ENCODE assay signal across 25 cellular contexts in genomic region chr2:130345091-130345490, GRCh38. TPM values are rescaled to one million over a fixed set of nuclear protein-coding genes. Genes with fewer than 3 reads are reported as not detected.
DNase-seq lines count a peak whose midpoint lies in the region; ATAC-seq and TF ChIP-seq lines count a peak whose summit lies in the region.
"Had no signal": no experiment of that assay in that cellular context is flagged by ENCODE, and none has a peak within 500 bp of the region (broad histone marks: within the 10 kb centered on the region; RNA-seq: fewer than 3 reads in every experiment).

No MANE protein-coding gene starts in this region.

- POLR2A ChIA-PET in IMR-90 (lab: Charles Lee; ENCODE audit: unreplicated experiment) = no interaction called here

- H3K9me3 Mint-ChIP-seq in activated T-cell treated with anti-CD3 and anti-CD28 coated beads, Interleukin-2, amount 50 U/mL, for 24 hours = no peaks in the 10 kb centered on the region
- no peaks in the 10 kb centered on the region for H3K9me3 Mint-ChIP-seq in activated naive CD8-positive, alpha-beta T cell treated with anti-CD3 and anti-CD28 coated beads for 36 hours
- H3K9me3 Mint-ChIP-seq in neural progenitor cell = no peaks in the 10 kb centered on the region
- H3K9me3 Mint-ChIP-seq: endodermal cell had no signal

- 86% methylated on average over 4 of the region's 13 CpGs; no CpG with 5 or more reads in 1 of the 2 experiments for WGBS in IMR-90 (ENCODE audit: extremely low coverage in 2 of 2, insufficient read length in 1 of 2), 2 experiments

- H3K27ac ChIP-seq in IMR-90 (ENCODE audit: insufficient read depth, low read length) (no peak overlapping the region), neural progenitor cell (no peak overlapping the region)
- H3K27ac ChIP-seq: adrenal gland, BLaER1, coronary artery, gastroesophageal sphincter, GM23248, pancreas, upper lobe of left lung had no signal

- H3F3A ChIP-seq in neural progenitor cell (ENCODE audit: low read depth) = peaks cover 4% of the 10 kb centered on the region

- in situ Hi-C loops in IMR-90 (cut with MboI; ENCODE audit: low sequenced_read_pairs) = no loop called here

- peaks cover 2% of the 10 kb centered on the region; the same call in 1 of the 2 replicates for H3K9me1 ChIP-seq in IMR-90 (ENCODE audit: insufficient read depth, low read length)

- H3K4me1 Mint-ChIP-seq in activated T-cell treated with anti-CD3 and anti-CD28 coated beads, Interleukin-2, amount 50 U/mL, for 24 hours (ENCODE audit: low read depth) = peaks cover 68% of the 10 kb centered on the region
- H3K4me1 Mint-ChIP-seq in activated naive CD8-positive, alpha-beta T cell treated with anti-CD3 and anti-CD28 coated beads for 36 hours = peaks cover 44% of the 10 kb centered on the region
- H3K4me1 Mint-ChIP-seq in neural progenitor cell = peaks cover 16% of the 10 kb centered on the region

- peaks cover 18 to 32% of the 10 kb centered on the region in 2 experiments for H3K79me1 ChIP-seq in IMR-90 (ENCODE audit: low read depth in 1 of 2, low read length in 2 of 2)

- peak overlapping the region; percentile 5 for H2AK9ac ChIP-seq in IMR-90 (replicated peaks; ENCODE audit: low read depth, low read length, poor library complexity)

- H3K9me3 ChIP-seq in IMR-90 (ENCODE audit: control insufficient read depth, insufficient read depth, low read length) = no peaks in the 10 kb centered on the region
- H3K9me3 ChIP-seq in neural progenitor cell (ENCODE audit: low read depth) = no peaks in the 10 kb centered on the region
- H3K9me3 ChIP-seq: adrenal gland, BLaER1, gastroesophageal sphincter, pancreas, upper lobe of left lung had no signal

- H4K5ac ChIP-seq in IMR-90 (ENCODE audit: low read depth, low read length) = no peak overlapping the region

- H2AFZ ChIP-seq in IMR-90 (replicated peaks; ENCODE audit: low read length, poor library complexity) (no peak overlapping the region), neural progenitor cell (replicated peaks) (no peak overlapping the region)
- H2AFZ ChIP-seq: GM23248 had no signal

- no peak for DNase-seq in activated T-cell treated with anti-CD3 and anti-CD28 coated beads, Interleukin-2, amount 50 U/mL, for 24 hours
- no peak for DNase-seq in activated T-cell treated with anti-CD3 and anti-CD28 coated beads, Interleukin-2, amount 50 U/mL, for 48 hours
- DNase-seq in IMR-90 = no peak
- no peak for DNase-seq in activated naive CD8-positive, alpha-beta T cell treated with anti-CD3 and anti-CD28 coated beads for 36 hours
- no peak for DNase-seq in neural progenitor cell (ENCODE audit: low spot score)
- no peak for DNase-seq in CD1c-positive myeloid dendritic cell (ENCODE audit: extremely low spot score)
- DNase-seq in SKM-1 (lab: John Stamatoyannopoulos, UW; ENCODE audit: unreplicated experiment) = no peak
- DNase-seq: activated CD4-positive, alpha-beta T cell treated with anti-CD3 and anti-CD28 coated beads, Interleukin-2, amount 50 U/mL, for 4 hours; endodermal cell; GM23248; kidney; NCI-H1092 treated with DMSO at 0.1 percent for 48 hours; NCI-H1930; NCI-H748 treated with DMSO at 0.1 percent for 48 hours; pancreas; stimulated activated CD4-positive, alpha-beta T cell treated with anti-CD3 and anti-CD28 coated beads, Interleukin-12 subunit alpha, Interleukin-12 subunit beta, amount 100 ng/mL, for 4 hours; stimulated activated CD4-positive, alpha-beta T cell treated with anti-CD3 and anti-CD28 coated beads, Interleukin-4, amount 100 ng/mL, for 4 hours had no signal

- no peak overlapping the region for H3K4me3 ChIP-seq in IMR-90 (ENCODE audit: insufficient read depth, low read depth, low read length)
- H3K4me3 ChIP-seq in neural progenitor cell = no peak overlapping the region
- H3K4me3 ChIP-seq: adrenal gland, coronary artery, gastroesophageal sphincter, GM23248, lung, pancreas, upper lobe of left lung had no signal

- TF ChIP-seq POLR2A in IMR-90 (IDR thresholded peaks at IDR 0.05; ENCODE audit: low read depth, low read length) = no peak

- no peaks in the 10 kb centered on the region for H3K27me3 ChIP-seq in IMR-90 (ENCODE audit: control insufficient read depth, insufficient read depth, low read length)
- H3K27me3 ChIP-seq in neural progenitor cell = no peaks in the 10 kb centered on the region
- H3K27me3 ChIP-seq: adrenal gland, BLaER1, gastroesophageal sphincter, pancreas, upper lobe of left lung had no signal

- H4K20me1 ChIP-seq in IMR-90 (ENCODE audit: insufficient read depth, low read length) (no peaks in the 10 kb centered on the region), neural progenitor cell (ENCODE audit: low read depth) (peaks cover 14% of the 10 kb centered on the region)

- H2BK5ac ChIP-seq in IMR-90 (ENCODE audit: low read depth, low read length, poor library complexity, severe bottlenecking) = no peak overlapping the region

- BruUV-seq in IMR-90 (replicated peaks; lab: Mats Ljungman, UMichigan) = no TSS peak

- no peak overlapping the region for H3K14ac ChIP-seq in IMR-90 (replicated peaks; ENCODE audit: low read depth, low read length)

- TF ChIP-seq CTCF in IMR-90 (conservative IDR thresholded peaks at IDR 0.05; ENCODE audit: low read depth, low read length) (no peak), neural progenitor cell (IDR thresholded peaks at IDR 0.05) (no peak)

- peaks cover 15% of the 10 kb centered on the region for H3K79me2 ChIP-seq in neural progenitor cell (ENCODE audit: low read depth)

- TF ChIP-seq RAD21 in IMR-90 (IDR thresholded peaks at IDR 0.05; ENCODE audit: low read length) = no peak

- no peak overlapping the region for H3K56ac ChIP-seq in IMR-90 (ENCODE audit: extremely low read depth, insufficient read depth, low read length)

- H3K36me3 ChIP-seq in IMR-90 (ENCODE audit: control insufficient read depth, insufficient read depth, low read length) = peaks cover 34% of the 10 kb centered on the region
- peaks cover 3% of the 10 kb centered on the region for H3K36me3 ChIP-seq in neural progenitor cell

- no peak overlapping the region for H2BK15ac ChIP-seq in IMR-90 (ENCODE audit: low read depth, low read length)

- H3K4me1 ChIP-seq in IMR-90 (ENCODE audit: control insufficient read depth, insufficient read depth, low read length) (peaks cover 2% of the 10 kb centered on the region; the same call in 1 of the 2 replicates), neural progenitor cell (peaks cover 11% of the 10 kb centered on the region)

- H3K4ac ChIP-seq in IMR-90 (ENCODE audit: low read depth, low read length) = no peak overlapping the region

- H3K27ac Mint-ChIP-seq in activated T-cell treated with anti-CD3 and anti-CD28 coated beads, Interleukin-2, amount 50 U/mL, for 24 hours = peak overlapping the region; percentile 99
- H3K27ac Mint-ChIP-seq in activated naive CD8-positive, alpha-beta T cell treated with anti-CD3 and anti-CD28 coated beads for 36 hours = no peak overlapping the region
- no peak overlapping the region for H3K27ac Mint-ChIP-seq in neural progenitor cell
- H3K27ac Mint-ChIP-seq: endodermal cell had no signal

- H4K91ac ChIP-seq in IMR-90 (ENCODE audit: insufficient read depth, low read depth, low read length) = no peak overlapping the region

- no peak overlapping the region for H2AK5ac ChIP-seq in IMR-90 (ENCODE audit: low read depth, low read length)

- H3K36me3 Mint-ChIP-seq in activated T-cell treated with anti-CD3 and anti-CD28 coated beads, Interleukin-2, amount 50 U/mL, for 24 hours (ENCODE audit: low read depth) = peaks cover 90% of the 10 kb centered on the region
- peaks cover 58% of the 10 kb centered on the region for H3K36me3 Mint-ChIP-seq in activated naive CD8-positive, alpha-beta T cell treated with anti-CD3 and anti-CD28 coated beads for 36 hours
- peaks cover 33% of the 10 kb centered on the region for H3K36me3 Mint-ChIP-seq in neural progenitor cell

- no peak overlapping the region for H2BK120ac ChIP-seq in IMR-90 (ENCODE audit: low read depth, low read length)

- ATAC-seq in IMR-90 (ENCODE audit: low read depth) (no peak), HG02763 (IDR thresholded peaks at IDR 0.05; ENCODE audit: unreplicated experiment) (no peak)
- ATAC-seq: gastroesophageal sphincter, pancreas, right cardiac atrium had no signal

- dilution Hi-C loops in IMR-90 (cut with HindIII; ENCODE audit: low sequenced_read_pairs, unreplicated experiment) = no loop called here

- no peak overlapping the region for H2BK20ac ChIP-seq in IMR-90 (ENCODE audit: low read depth, low read length)

- intact Hi-C loops in IMR-90 (cut with micrococcal nuclease) = no loop called here

- peak overlapping the region; percentile 100 for H3K4me3 Mint-ChIP-seq in activated T-cell treated with anti-CD3 and anti-CD28 coated beads, Interleukin-2, amount 50 U/mL, for 24 hours
- H3K4me3 Mint-ChIP-seq in activated naive CD8-positive, alpha-beta T cell treated with anti-CD3 and anti-CD28 coated beads for 36 hours = peak overlapping the region; percentile 100
- H3K4me3 Mint-ChIP-seq in neural progenitor cell = peak overlapping the region; percentile 100

- H3K27me3 Mint-ChIP-seq in activated T-cell treated with anti-CD3 and anti-CD28 coated beads, Interleukin-2, amount 50 U/mL, for 24 hours = no peaks in the 10 kb centered on the region
- H3K27me3 Mint-ChIP-seq in activated naive CD8-positive, alpha-beta T cell treated with anti-CD3 and anti-CD28 coated beads for 36 hours = no peaks in the 10 kb centered on the region
- peaks cover 11% of the 10 kb centered on the region for H3K27me3 Mint-ChIP-seq in neural progenitor cell (ENCODE audit: insufficient read depth, low read depth)

- CTCF ChIA-PET in IMR-90 (lab: Yijun Ruan, JAX) = no interaction called here

- H3K4me2 ChIP-seq in IMR-90 (ENCODE audit: low read depth, low read length) (no peak overlapping the region), neural progenitor cell (no peak overlapping the region)

- H3K18ac ChIP-seq in IMR-90 (ENCODE audit: low read depth, low read length) = no peak overlapping the region

- no peak overlapping the region for H3K23ac ChIP-seq in IMR-90 (ENCODE audit: low read depth, low read length)

- H4K8ac ChIP-seq in IMR-90 (ENCODE audit: low read depth in 2 of 2, low read length in 2 of 2) = no peak overlapping the region

- no peak overlapping the region for H3K9ac ChIP-seq in IMR-90 (ENCODE audit: low read depth, low read length)
- no peak overlapping the region for H3K9ac ChIP-seq in neural progenitor cell
- H3K9ac ChIP-seq: BLaER1, GM23248 had no signal

RNA-seq across cellular contexts. Expression of gene IMP4, which starts 2.4 kb away (rescaled TPM):
- total RNA-seq in IMR-90 (2012; rRNA removed) (127 and 154 TPM in 2 replicates), neural progenitor cell (ENCODE audit: low replicate concordance) (23.3 and 51.4 TPM in 2 replicates)
- polyA plus RNA-seq in IMR-90 (2012; rRNA removed) = 169 and 187 TPM in 2 replicates
- polyA plus RNA-seq in IMR-90 (2012; cell fraction: cytosol; rRNA removed) = 158 and 206 TPM in 2 replicates
- 143 and 362 TPM in 2 replicates for polyA plus RNA-seq in IMR-90 (2012; cell fraction: nucleus; rRNA removed; ENCODE audit: low replicate concordance)
- 100 to 1,000 TPM; 225 TPM for total RNA-seq in activated naive CD8-positive, alpha-beta T cell treated with anti-CD3 and anti-CD28 coated beads for 36 hours

RNA-seq across cellular contexts. Expression of gene PTPN18, which starts 10.8 kb away (rescaled TPM):
- total RNA-seq in IMR-90 (2012; rRNA removed) = 7.2 and 9.7 TPM in 2 replicates
- polyA plus RNA-seq in IMR-90 (2012; rRNA removed) = 13.4 and 15.5 TPM in 2 replicates
- 8.1 and 12.2 TPM in 2 replicates for polyA plus RNA-seq in IMR-90 (2012; cell fraction: cytosol; rRNA removed)
- polyA plus RNA-seq in IMR-90 (2012; cell fraction: nucleus; rRNA removed; ENCODE audit: low replicate concordance) = 64.3 and 68.2 TPM in 2 replicates
- 10 to 100 TPM; 36.4 to 37.2 TPM for total RNA-seq in activated naive CD8-positive, alpha-beta T cell treated with anti-CD3 and anti-CD28 coated beads for 36 hours
- 4.0 and 17.6 TPM in 2 replicates for total RNA-seq in neural progenitor cell (ENCODE audit: low replicate concordance)
